In the genomic region with DNA sequence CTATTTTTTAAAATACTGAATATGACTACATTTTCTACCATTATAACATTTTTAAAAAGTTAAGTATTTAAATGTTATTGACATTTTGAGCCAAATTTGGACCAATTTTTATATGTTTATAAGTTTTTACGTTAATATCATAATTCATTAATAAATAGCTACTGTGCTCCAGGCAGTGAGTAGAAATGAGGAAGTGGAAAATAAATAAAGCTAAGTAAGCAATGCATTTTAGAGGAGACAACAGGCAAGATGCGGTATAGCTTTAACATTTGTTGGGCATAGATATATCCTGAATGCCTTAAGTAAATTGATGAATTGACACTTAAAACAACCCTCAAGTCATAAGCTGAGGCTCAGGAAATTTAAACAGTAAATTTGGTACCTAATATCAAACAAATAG, we compare ENCODE assay signal across 17 cellular contexts.
DNase-seq lines count a peak whose midpoint lies in the region; ATAC-seq, FAIRE-seq and TF ChIP-seq lines count a peak whose summit lies in the region.
"Had no signal": no experiment of that assay in that cellular context is flagged by ENCODE, and none has a peak within 500 bp of the region (broad histone marks: within the 10 kb centered on the region; RNA-seq: fewer than 3 reads in every experiment).

No MANE protein-coding gene starts in this region.

- no peaks in the 10 kb centered on the region for H3F3A ChIP-seq in GM23338 (replicated peaks; ENCODE audit: low read depth)
- H3F3A ChIP-seq in OCI-LY1 (ENCODE audit: insufficient read depth, low read length): no peaks in the 10 kb centered on the region

- ATAC-seq in GM23338 (no peak), GM12878 (no peak)

- SMC1A ChIA-PET in GM12878 (lab: Charles Lee; ENCODE audit: uncharacterized antibody, unreplicated experiment): interaction anchor here (0.8 kb wide), 1 partner anchor 34 kb away, joined by 3 read pairs; no protein-coding TSS in a partner anchor

- H2AFZ ChIP-seq in GM23338: no peak overlapping the region
- H2AFZ ChIP-seq in OCI-LY1 (ENCODE audit: low read length): 0 out of 2 replicates have a peak overlapping the region, but pooled peaks have one; percentile 9
- H2AFZ ChIP-seq in GM12878 (ENCODE audit: control insufficient read depth, low read depth, low read length): no peak overlapping the region
- H2AFZ ChIP-seq: GM23248 had no signal

- POLR2A ChIA-PET in GM12878 (lab: Charles Lee): no interaction called here

- no peak overlapping the region for H3K4me3 ChIP-seq in GM23338
- no peak overlapping the region for H3K4me3 ChIP-seq in OCI-LY1 (ENCODE audit: low read depth, low read length, poor library complexity, severe bottlenecking)
- no peak overlapping the region for H3K4me3 ChIP-seq in GM12878
- no peak overlapping the region for H3K4me3 ChIP-seq in uterus
- H3K4me3 ChIP-seq: GM23248, MG63 had no signal

- peaks cover 27% of the 10 kb centered on the region for H3K4me1 Mint-ChIP-seq in GM23338
- peaks cover 21% of the 10 kb centered on the region for H3K4me1 Mint-ChIP-seq in type B pancreatic cell (ENCODE audit: unreplicated experiment)

- H3K4me2 ChIP-seq in GM23338 (peak overlapping the region; percentile 19; the same call in 1 of the 2 replicates), OCI-LY1 (ENCODE audit: low read length) (peak overlapping the region; percentile 46), GM12878 (ENCODE audit: control insufficient read depth, insufficient read depth) (no peak overlapping the region)
- H3K4me2 ChIP-seq: KMS-11 had no signal

- no peaks in the 10 kb centered on the region for H3K9me3 ChIP-seq in OCI-LY1 (ENCODE audit: low read length)
- H3K9me3 ChIP-seq in GM12878 (replicated peaks; ENCODE audit: control insufficient read depth, insufficient read depth, low read length): no peaks in the 10 kb centered on the region
- H3K9me3 ChIP-seq in uterus: no peaks in the 10 kb centered on the region
- H3K9me3 ChIP-seq: MG63 had no signal

- H3K9ac ChIP-seq in OCI-LY1 (ENCODE audit: low read length): peak overlapping the region; percentile 28; the same call in 1 of the 2 replicates
- no peak overlapping the region for H3K9ac ChIP-seq in GM12878 (ENCODE audit: control insufficient read depth, insufficient read depth, low read length)
- H3K9ac ChIP-seq: GM23248, KMS-11 had no signal

- no peaks in the 10 kb centered on the region for H3K9me2 ChIP-seq in GM23338 (ENCODE audit: insufficient read depth)
- H3K9me2 ChIP-seq in OCI-LY1 (ENCODE audit: low read depth, low read length): no peaks in the 10 kb centered on the region

- no peak for DNase-seq in GM23338 (ENCODE audit: low spot score)
- no peak for DNase-seq in GM12878 (ENCODE audit: low read depth, low spot score)
- DNase-seq in ACHN: no peak
- no peak for DNase-seq in uterus
- no peak for DNase-seq in stimulated activated CD4-positive, alpha-beta T cell treated with anti-CD3 and anti-CD28 coated beads, Interleukin-2, amount 100 ng/mL, for 24 hours
- DNase-seq in type B pancreatic cell (ENCODE audit: extremely low spot score, unreplicated experiment): no peak
- DNase-seq: C1 segment of cervical spinal cord; DMS 273 treated with DMSO at 0.1 percent for 48 hours; GM23248; MG63; NCI-H1417 treated with DMSO at 0.1 percent for 48 hours; NCI-H1930; NCI-H69; NK-92 treated with Interleukin-12 subunit alpha and Interleukin-12 subunit beta, amount 100 ng/mL, for 24 hours had no signal

- H3K27me3 Mint-ChIP-seq in GM23338 (ENCODE audit: insufficient read depth, low read depth, poor library complexity): no peaks in the 10 kb centered on the region
- peaks cover 3% of the 10 kb centered on the region for H3K27me3 Mint-ChIP-seq in type B pancreatic cell

- H3K36me3 Mint-ChIP-seq in GM23338 (ENCODE audit: low read depth) (peaks cover 7% of the 10 kb centered on the region; the same call in 2 of the 3 replicates), type B pancreatic cell (no peaks in the 10 kb centered on the region)

- WGBS in GM12878 (ENCODE audit: insufficient coverage, insufficient replicate concordance, low lambda C conversion rate, missing lambda C conversion rate): 59% methylated on average over 2 of the region's 2 CpGs

- CTCF ChIA-PET in GM12878 (lab: Yijun Ruan, JAX): interaction anchor here (1.0 kb wide), 1 partner anchor 12 kb away, joined by 3 read pairs; no protein-coding TSS in a partner anchor

- in situ Hi-C loops in GM12878 (cut with MboI): no loop called here
- in situ Hi-C loops in ACHN (cut with HindIII; ENCODE audit: low pct_ligation_motif_present, low pct_unique_long_range_greater_than_20kb, low sequenced_read_pairs): no loop called here

- BruUV-seq in GM12878 (replicated peaks; lab: Mats Ljungman, UMichigan): no TSS peak

- peak overlapping the region; percentile 44; the same call in 1 of the 2 replicates for H3K27ac Mint-ChIP-seq in GM23338
- H3K27ac Mint-ChIP-seq in type B pancreatic cell: no peak overlapping the region

- no peak for FAIRE-seq in GM12878 (lab: Jason Lieb, UNC)

- H3K79me2 ChIP-seq in GM23338 (replicated peaks; ENCODE audit: insufficient read depth): no peaks in the 10 kb centered on the region
- no peaks in the 10 kb centered on the region for H3K79me2 ChIP-seq in OCI-LY1 (ENCODE audit: insufficient read depth, low read length)
- no peaks in the 10 kb centered on the region for H3K79me2 ChIP-seq in GM12878 (ENCODE audit: control insufficient read depth, insufficient read depth, low read length)

- H3K27me3 ChIP-seq in GM23338 (ENCODE audit: insufficient read depth) (no peaks in the 10 kb centered on the region), OCI-LY1 (ENCODE audit: insufficient read depth, low read length) (no peaks in the 10 kb centered on the region), GM12878 (replicated peaks in 1 of 2; ENCODE audit: control insufficient read depth in 2 of 2, insufficient read depth in 2 of 2, low read length in 1 of 2) (no peaks in the 10 kb centered on the region), uterus (no peaks in the 10 kb centered on the region)
- H3K27me3 ChIP-seq: MG63 had no signal

- TF ChIP-seq EP300 in GM12878 (IDR thresholded peaks at IDR 0.05; ENCODE audit: borderline replicate concordance in 1 of 2, control insufficient read depth in 1 of 2, low read depth in 2 of 2, low read length in 2 of 2): no peak

- TF ChIP-seq CTCF in 22Rv1 (IDR thresholded peaks at IDR 0.05): no peak
- no peak for TF ChIP-seq CTCF in GM23338 (conservative IDR thresholded peaks at IDR 0.05; ENCODE audit: low read depth in 2 of 2)
- TF ChIP-seq CTCF in OCI-LY1 (IDR thresholded peaks at IDR 0.05; ENCODE audit: low read length): no peak
- TF ChIP-seq CTCF in GM12878 (IDR thresholded peaks at IDR 0.05 in 2 of 3, conservative IDR thresholded peaks at IDR 0.05 in 1 of 3; ENCODE audit: control insufficient read depth in 2 of 3, extremely low read depth in 1 of 3, insufficient read depth in 1 of 3, low read depth in 3 of 3, low read length in 3 of 3): no peak
- no peak for TF ChIP-seq CTCF in uterus (IDR thresholded peaks at IDR 0.05)
- TF ChIP-seq CTCF in type B pancreatic cell (conservative IDR thresholded peaks at IDR 0.05): no peak

- intact Hi-C loops in GM12878 (cut with micrococcal nuclease; ENCODE audit: unreplicated experiment): no loop called here
- intact Hi-C loops in uterus (cut with DNase I; ENCODE audit: low total_unique reads): no loop called here

- H4K20me1 ChIP-seq in GM23338 (replicated peaks; ENCODE audit: insufficient read depth): no peaks in the 10 kb centered on the region
- H4K20me1 ChIP-seq in OCI-LY1 (ENCODE audit: insufficient read depth, low read length): no peaks in the 10 kb centered on the region
- H4K20me1 ChIP-seq in GM12878 (ENCODE audit: control insufficient read depth, insufficient read depth): no peaks in the 10 kb centered on the region

- RAD21 ChIA-PET in GM12878 (lab: Charles Lee; ENCODE audit: unreplicated experiment): no interaction called here

- H3K4me3 Mint-ChIP-seq in GM23338 (no peak overlapping the region), type B pancreatic cell (no peak overlapping the region)

- H3K9me3 Mint-ChIP-seq in GM23338 (peaks cover 7% of the 10 kb centered on the region; the same call in 1 of the 3 replicates), type B pancreatic cell (no peaks in the 10 kb centered on the region)

- TF ChIP-seq POLR2A in GM12878 (IDR thresholded peaks at IDR 0.05; ENCODE audit: low read depth, low read length): no peak
- no peak for TF ChIP-seq POLR2A in uterus (IDR thresholded peaks at IDR 0.05)

- peaks cover 26% of the 10 kb centered on the region for H3K4me1 ChIP-seq in GM23338 (ENCODE audit: insufficient read depth)
- H3K4me1 ChIP-seq in OCI-LY1 (ENCODE audit: insufficient read depth, low read length, severe bottlenecking): peaks cover 82% of the 10 kb centered on the region
- no peaks in the 10 kb centered on the region for H3K4me1 ChIP-seq in GM12878 (ENCODE audit: control insufficient read depth, insufficient read depth, low read length)
- H3K4me1 ChIP-seq in uterus: no peaks in the 10 kb centered on the region

- peak overlapping the region; percentile 26 for H3K27ac ChIP-seq in 22Rv1
- no peak overlapping the region for H3K27ac ChIP-seq in GM23338 (ENCODE audit: low read depth)
- H3K27ac ChIP-seq in OCI-LY1 (ENCODE audit: low read depth, low read length, poor library complexity, severe bottlenecking): peak overlapping the region; percentile 74
- no peak overlapping the region for H3K27ac ChIP-seq in GM12878 (ENCODE audit: control insufficient read depth, insufficient read depth)
- no peak overlapping the region for H3K27ac ChIP-seq in uterus
- H3K27ac ChIP-seq: GM23248, KMS-11 had no signal

- H3K36me3 ChIP-seq in GM23338 (ENCODE audit: insufficient read depth) (no peaks in the 10 kb centered on the region), OCI-LY1 (ENCODE audit: insufficient read depth, low read length) (no peaks in the 10 kb centered on the region), GM12878 (ENCODE audit: control insufficient read depth in 2 of 2, insufficient read depth in 2 of 2, low read length in 1 of 2) (no peaks in the 10 kb centered on the region), uterus (no peaks in the 10 kb centered on the region)
- H3K36me3 ChIP-seq: MG63 had no signal

- TF ChIP-seq RAD21 in GM12878 (IDR thresholded peaks at IDR 0.05; ENCODE audit: insufficient read depth, low read depth, low read length): no peak

TF ChIP-seq in GM23338, 12 proteins besides CTCF, POLR2A, EP300 and RAD21 (continues in another document):
- TF ChIP-seq EZH2 (IDR thresholded peaks at IDR 0.05; ENCODE audit: low read depth, unreplicated experiment) (no peak), STAT1 (IDR thresholded peaks at IDR 0.05; ENCODE audit: unreplicated experiment) (no peak), NANOG (IDR thresholded peaks at IDR 0.05; ENCODE audit: borderline replicate concordance) (no peak), POLR2AphosphoS5 (IDR thresholded peaks at IDR 0.05; ENCODE audit: low read depth) (no peak)

Comparison
In these comparisons a context has a peak if more than half of its experiments do, and no peak if none do; other contexts are left out.
1. H3K27ac ChIP-seq: peak in 22Rv1 (single experiment) and OCI-LY1 (single experiment); none in GM23338 (single experiment), GM12878 (single experiment) and uterus (0 of 2).